In the genomic region with DNA sequence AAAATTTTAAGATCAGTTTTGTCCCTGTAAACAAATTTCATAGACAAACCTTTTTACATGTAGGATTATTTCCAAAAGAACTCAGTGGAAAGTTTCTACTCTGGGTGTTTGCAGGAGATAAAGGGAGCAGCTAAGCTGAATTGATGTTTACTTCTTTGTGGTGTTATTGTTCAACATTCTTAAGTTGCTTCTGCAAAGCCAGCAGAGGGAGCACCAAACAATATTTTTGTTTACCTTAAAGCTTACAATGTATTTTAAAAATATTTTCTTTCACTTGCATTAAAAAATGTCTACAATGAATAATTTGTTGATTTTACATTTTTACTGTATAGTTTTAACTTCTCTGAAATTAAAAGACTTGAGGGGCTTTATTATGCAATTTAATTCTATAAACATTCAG, we compare ENCODE assay signal across 8 cellular contexts.
DNase-seq lines count a peak whose midpoint lies in the region; ATAC-seq and TF ChIP-seq lines count a peak whose summit lies in the region.

No MANE protein-coding gene starts in this region.

- POLR2A ChIA-PET in AG04450 (lab: Yijun Ruan, JAX), result no interaction called here

- peak overlapping the region; percentile 11 for H3K4me2 ChIP-seq in hepatocyte

- H3K4me3 ChIP-seq in AG04450 (ENCODE audit: low read depth, low read length) (no peak overlapping the region), hepatocyte (no peak overlapping the region)

- H3K9me3 ChIP-seq in AG04450 (ENCODE audit: control insufficient read depth, insufficient read depth, low read length), result no peaks in the 10 kb centered on the region
- H3K9me3 ChIP-seq in hepatocyte (ENCODE audit: low read depth), result no peaks in the 10 kb centered on the region

- intact Hi-C loops in activated CD4-positive, alpha-beta T cell treated with anti-CD3 and anti-CD28 coated beads, Interleukin-2, amount 10 ng/mL, durations not matched to agents 24 days and 14 days (cut with micrococcal nuclease), result loop anchor here (5.0 kb wide), 2 partner anchors 120 to 135 kb away; a partner anchor contains a TSS

- H3K36me3 ChIP-seq in hepatocyte (replicated peaks; ENCODE audit: insufficient read depth, low read depth), result no peaks in the 10 kb centered on the region

- H3K27me3 ChIP-seq in AG04450 (ENCODE audit: control insufficient read depth, insufficient read depth, low read length) (no peaks in the 10 kb centered on the region), hepatocyte (no peaks in the 10 kb centered on the region)

- H3K4me3 Mint-ChIP-seq in activated CD4-positive, alpha-beta T cell treated with anti-CD3 and anti-CD28 coated beads, Interleukin-2, amount 10 ng/mL, durations not matched to agents 24 days and 14 days, result no peak overlapping the region

- peaks cover 4% of the 10 kb centered on the region for H3K4me1 Mint-ChIP-seq in activated CD4-positive, alpha-beta T cell treated with anti-CD3 and anti-CD28 coated beads, Interleukin-2, amount 10 ng/mL, durations not matched to agents 24 days and 14 days

- no peaks in the 10 kb centered on the region for H3K9me3 Mint-ChIP-seq in activated CD4-positive, alpha-beta T cell treated with anti-CD3 and anti-CD28 coated beads, Interleukin-2, amount 10 ng/mL, durations not matched to agents 24 days and 14 days

- no peaks in the 10 kb centered on the region for H3K27me3 Mint-ChIP-seq in activated CD4-positive, alpha-beta T cell treated with anti-CD3 and anti-CD28 coated beads, Interleukin-2, amount 10 ng/mL, durations not matched to agents 24 days and 14 days

- peak; percentile 49 for TF ChIP-seq CTCF in AG04450 (IDR thresholded peaks at IDR 0.05; ENCODE audit: low read depth, low read length)
- peak; percentile 64 for TF ChIP-seq CTCF in VCaP (conservative IDR thresholded peaks at IDR 0.05)
- peak; percentile 53 for TF ChIP-seq CTCF in hepatocyte (IDR thresholded peaks at IDR 0.05; ENCODE audit: poor library complexity)

- no peaks in the 10 kb centered on the region for H3K79me2 ChIP-seq in hepatocyte

- CTCF ChIA-PET in AG04450 (lab: Charles Lee), result interaction anchor here (0.5 to 2.3 kb wide), 10 partner anchors 11 to 761 kb away, joined by 3 to 12 read pairs (median 4); no protein-coding TSS in a partner anchor

- ATAC-seq in GM21723 (IDR thresholded peaks at IDR 0.05; ENCODE audit: unreplicated experiment), result peak; percentile 52
- no peak for ATAC-seq in GM21390 (IDR thresholded peaks at IDR 0.05; ENCODE audit: unreplicated experiment)

- DNase-seq in AG04450 (ENCODE audit: low read depth, low spot score) (no peak), hepatocyte (ENCODE audit: low spot score) (peak; percentile 24), islet precursor cell (no peak), SKM-1 (lab: John Stamatoyannopoulos, UW; ENCODE audit: unreplicated experiment) (no peak)
- DNase-seq in activated CD4-positive, alpha-beta T cell treated with anti-CD3 and anti-CD28 coated beads, Interleukin-2, amount 10 ng/mL, durations not matched to agents 24 days and 14 days, result no peak

- H4K20me1 ChIP-seq in hepatocyte (ENCODE audit: insufficient read depth, poor library complexity, severe bottlenecking), result no peaks in the 10 kb centered on the region

- no peak overlapping the region for H2AFZ ChIP-seq in hepatocyte

- H3K9me2 ChIP-seq in hepatocyte (replicated peaks; ENCODE audit: insufficient read depth), result no peaks in the 10 kb centered on the region

- H3K27ac ChIP-seq in AG04450 (ENCODE audit: low read depth, low read length), result no peak overlapping the region
- H3K27ac ChIP-seq in VCaP, result no peak overlapping the region
- H3K27ac ChIP-seq in hepatocyte, result no peak overlapping the region

- peaks cover 11% of the 10 kb centered on the region for H3K4me1 ChIP-seq in hepatocyte (ENCODE audit: insufficient read depth)

- no peaks in the 10 kb centered on the region for H3K36me3 Mint-ChIP-seq in activated CD4-positive, alpha-beta T cell treated with anti-CD3 and anti-CD28 coated beads, Interleukin-2, amount 10 ng/mL, durations not matched to agents 24 days and 14 days (ENCODE audit: low read depth)

- no peak overlapping the region for H3K27ac Mint-ChIP-seq in activated CD4-positive, alpha-beta T cell treated with anti-CD3 and anti-CD28 coated beads, Interleukin-2, amount 10 ng/mL, durations not matched to agents 24 days and 14 days
